In the genomic region with DNA sequence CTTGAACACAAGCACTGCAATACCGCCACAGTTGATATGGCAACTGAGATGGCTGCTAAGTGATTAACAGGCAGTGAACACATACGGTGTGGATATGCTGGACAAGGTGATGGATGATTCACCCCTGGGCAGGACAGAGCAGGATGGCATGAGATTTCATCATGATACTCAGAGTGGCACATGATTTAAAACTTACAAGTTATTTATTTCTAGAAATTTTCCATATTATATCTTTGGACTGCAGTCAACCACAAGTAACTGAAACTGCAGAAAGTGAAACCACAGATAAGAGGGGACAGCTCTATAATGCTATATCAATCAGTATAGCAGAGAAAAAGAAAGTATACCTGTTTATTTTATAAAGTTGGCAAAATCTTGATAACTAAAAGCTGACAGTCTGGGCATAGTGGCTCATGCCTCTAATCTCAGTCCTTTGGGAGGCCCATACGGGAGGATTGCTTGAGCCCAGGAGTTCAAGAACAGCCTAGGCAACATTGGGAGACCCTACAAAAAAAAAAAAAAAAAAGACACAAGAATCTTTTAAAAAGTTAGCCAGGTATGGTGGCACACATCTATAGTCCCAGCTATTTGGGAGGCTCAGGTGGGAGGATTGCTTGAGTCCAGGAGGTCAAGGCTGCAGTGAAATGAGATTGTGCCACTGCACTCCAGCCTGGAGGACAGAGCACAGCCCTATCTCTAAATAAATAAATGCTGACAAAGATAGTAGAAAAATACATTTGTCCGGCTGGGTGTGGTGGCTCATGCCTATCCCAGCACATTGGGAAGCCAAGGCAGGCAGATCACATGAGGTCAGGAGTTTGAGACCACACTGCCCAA, we compare ENCODE assay signal across 9 cellular contexts. TPM values are rescaled to one million over a fixed set of nuclear protein-coding genes. Genes with fewer than 3 reads are reported as not detected.
DNase-seq lines count a peak whose midpoint lies in the region; ATAC-seq and TF ChIP-seq lines count a peak whose summit lies in the region.
"Had no signal": no experiment of that assay in that cellular context is flagged by ENCODE, and none has a peak within 500 bp of the region (broad histone marks: within the 10 kb centered on the region; RNA-seq: fewer than 3 reads in every experiment).

No MANE protein-coding gene starts in this region.

- peak; percentile 84 to 87 for ATAC-seq in natural killer cell treated with Interleukin-12 subunit alpha and Interleukin-12 subunit beta and Interleukin-15 and Interleukin-18, amount 100 ng/mL, for 72 hours
- no peak for ATAC-seq in HG02642 (IDR thresholded peaks at IDR 0.05; ENCODE audit: poor library complexity, unreplicated experiment)
- no peak for ATAC-seq in GM21619 (IDR thresholded peaks at IDR 0.05; ENCODE audit: unreplicated experiment)

- peaks cover 10% of the 10 kb centered on the region for H3K4me1 ChIP-seq in adipocyte (ENCODE audit: control insufficient read depth, insufficient read depth, low read length)

- no peaks in the 10 kb centered on the region for H3K27me3 Mint-ChIP-seq in natural killer cell treated with Interleukin-12 subunit alpha and Interleukin-12 subunit beta and Interleukin-15 and Interleukin-18, amount 100 ng/mL, for 72 hours
- H3K27me3 Mint-ChIP-seq: naive B cell had no signal

- peaks cover 6% of the 10 kb centered on the region in 2 donors for H3K4me1 Mint-ChIP-seq in natural killer cell treated with Interleukin-12 subunit alpha and Interleukin-12 subunit beta and Interleukin-15 and Interleukin-18, amount 100 ng/mL, for 72 hours (ENCODE audit: low read depth in 2 of 2)

- TF ChIP-seq CTCF in GM10266 (IDR thresholded peaks at IDR 0.05; ENCODE audit: control insufficient read depth, insufficient read depth, low read depth, missing control alignments), result no peak

- peak overlapping the region; percentile 19 for H3K4me3 Mint-ChIP-seq in natural killer cell treated with Interleukin-12 subunit alpha and Interleukin-12 subunit beta and Interleukin-15 and Interleukin-18, amount 100 ng/mL, for 72 hours

- H3K9me3 ChIP-seq in adipocyte (ENCODE audit: control insufficient read depth, low read length), result no peaks in the 10 kb centered on the region

- H3K27me3 ChIP-seq in adipocyte (replicated peaks; ENCODE audit: control insufficient read depth, insufficient read depth, low read length), result no peaks in the 10 kb centered on the region

- H3K27ac Mint-ChIP-seq in natural killer cell treated with Interleukin-12 subunit alpha and Interleukin-12 subunit beta and Interleukin-15 and Interleukin-18, amount 100 ng/mL, for 72 hours, result peak overlapping the region; percentile 14 to 82
- H3K27ac Mint-ChIP-seq: naive B cell had no signal

- peak overlapping the region; percentile 27 for H3K9ac ChIP-seq in adipocyte (ENCODE audit: low read length)

- no peaks in the 10 kb centered on the region for H3K9me3 Mint-ChIP-seq in natural killer cell treated with Interleukin-12 subunit alpha and Interleukin-12 subunit beta and Interleukin-15 and Interleukin-18, amount 100 ng/mL, for 72 hours
- H3K9me3 Mint-ChIP-seq: naive B cell had no signal

- peak; percentile 16 for DNase-seq in GM10266 (ENCODE audit: extremely low spot score)
- DNase-seq in LoVo (ENCODE audit: low spot score), result peak; percentile 83
- peak; percentile 87 for DNase-seq in adipocyte (ENCODE audit: low read depth)
- no peak for DNase-seq in natural killer cell treated with Interleukin-12 subunit alpha and Interleukin-12 subunit beta and Interleukin-15 and Interleukin-18, amount 100 ng/mL, for 72 hours (ENCODE audit: low spot score)
- DNase-seq in HuH-7 (ENCODE audit: low spot score), result no peak
- no peak for DNase-seq in amygdala (lab: John Stamatoyannopoulos, UW)
- DNase-seq: naive B cell had no signal

- no peaks in the 10 kb centered on the region for H3K36me3 Mint-ChIP-seq in natural killer cell treated with Interleukin-12 subunit alpha and Interleukin-12 subunit beta and Interleukin-15 and Interleukin-18, amount 100 ng/mL, for 72 hours

- no peaks in the 10 kb centered on the region for H3K36me3 ChIP-seq in adipocyte (ENCODE audit: control insufficient read depth, insufficient read depth, low read length, severe bottlenecking)

- peak overlapping the region; percentile 42 for H3K4me3 ChIP-seq in adipocyte (ENCODE audit: low read length)

RNA-seq across cellular contexts. Expression of a gene that starts 48.1 kb away (rescaled TPM):
- total RNA-seq in natural killer cell treated with Interleukin-12 subunit alpha and Interleukin-12 subunit beta and Interleukin-15 and Interleukin-18, amount 100 ng/mL, for 72 hours, result 10 to 100 TPM; 30.2 to 32.7 TPM

Comparison
In these comparisons a context has a peak if more than half of its experiments do, and no peak if none do; other contexts are left out.
1. DNase-seq: peak in GM10266 (single experiment), LoVo (single experiment) and adipocyte (single experiment); none in natural killer cell treated with Interleukin-12 subunit alpha and Interleukin-12 subunit beta and Interleukin-15 and Interleukin-18, amount 100 ng/mL, for 72 hours (single experiment), HuH-7 (single experiment) and amygdala (0 of 56).
2. ATAC-seq: peak in natural killer cell treated with Interleukin-12 subunit alpha and Interleukin-12 subunit beta and Interleukin-15 and Interleukin-18, amount 100 ng/mL, for 72 hours (2 of 2); none in HG02642 (single experiment) and GM21619 (single experiment).